In the genomic region with DNA sequence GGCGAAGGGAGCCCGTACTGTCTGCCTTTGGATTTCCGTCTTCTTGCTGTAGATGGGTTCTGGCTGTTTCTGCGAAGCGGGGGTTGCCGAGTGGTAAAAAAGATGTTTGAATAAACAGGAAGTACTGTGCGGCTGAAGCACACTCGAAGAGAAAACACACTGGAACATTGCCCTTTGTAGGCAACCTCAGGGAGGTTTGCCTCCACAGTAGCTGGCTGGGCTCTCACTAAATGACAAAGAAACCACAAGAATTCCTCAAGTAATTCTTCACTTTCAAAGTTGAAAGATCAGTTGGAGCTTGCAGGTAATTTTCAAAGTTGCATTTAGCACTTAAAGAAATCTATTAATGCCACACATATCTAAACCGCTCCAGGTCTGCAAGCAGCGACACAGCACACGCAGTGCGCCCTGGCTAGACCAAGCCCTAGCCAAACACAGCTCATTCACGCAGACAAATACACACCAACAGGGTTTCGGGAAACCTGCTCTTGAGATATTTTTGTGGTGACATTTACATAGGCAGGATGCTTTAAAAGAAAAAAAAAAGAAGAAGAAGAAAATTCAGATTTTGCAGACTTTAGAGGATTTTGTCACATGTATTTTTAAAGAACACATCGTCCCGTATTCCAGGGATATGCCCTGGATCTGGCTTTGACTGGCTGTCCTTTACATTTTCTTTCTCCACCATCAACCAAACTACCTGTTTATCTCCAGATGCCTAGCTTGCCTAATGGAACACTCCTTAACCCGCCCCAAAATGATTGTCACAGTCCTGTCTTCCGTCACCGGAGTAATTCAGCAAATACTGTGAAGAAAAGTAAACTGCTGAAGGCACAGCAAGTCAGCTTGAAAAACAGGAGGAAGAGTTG, we compare ENCODE assay signal across 8 cellular contexts.
DNase-seq lines count a peak whose midpoint lies in the region; ATAC-seq and TF ChIP-seq lines count a peak whose summit lies in the region.

No MANE protein-coding gene starts in this region.

- H3K36me3 ChIP-seq in PC-3 (ENCODE audit: low read depth, low read length) (no peaks in the 10 kb centered on the region), neuron (ENCODE audit: insufficient read depth, low read length) (no peaks in the 10 kb centered on the region), suprapubic skin (no peaks in the 10 kb centered on the region)

- H3K9me3 Mint-ChIP-seq in activated T-helper 2 cell treated with anti-CD3 and anti-CD28 coated beads, Interferon-gamma antibody, Interleukin-2, Interleukin-4, amounts not matched to agents 10 μg/mL and 5 μg/mL and 100 μg/mL, durations not matched to agents 14 hours and 24 hours and 36 hours, result no peaks in the 10 kb centered on the region

- ATAC-seq in GM18498 (IDR thresholded peaks at IDR 0.05; ENCODE audit: unreplicated experiment) (peak; percentile 78), HG03060 (IDR thresholded peaks at IDR 0.05; ENCODE audit: low read depth, unreplicated experiment) (peak; percentile 65), PC-3 (peak; percentile 79)

- peak overlapping the region; percentile 91 for H3K4me3 Mint-ChIP-seq in activated T-helper 2 cell treated with anti-CD3 and anti-CD28 coated beads, Interferon-gamma antibody, Interleukin-2, Interleukin-4, amounts not matched to agents 10 μg/mL and 5 μg/mL and 100 μg/mL, durations not matched to agents 14 hours and 24 hours and 36 hours (ENCODE audit: low read depth)

- peaks cover 62% of the 10 kb centered on the region for H3K4me1 Mint-ChIP-seq in activated T-helper 2 cell treated with anti-CD3 and anti-CD28 coated beads, Interferon-gamma antibody, Interleukin-2, Interleukin-4, amounts not matched to agents 10 μg/mL and 5 μg/mL and 100 μg/mL, durations not matched to agents 14 hours and 24 hours and 36 hours (ENCODE audit: low read depth)

- peaks cover 19% of the 10 kb centered on the region for H3K36me3 Mint-ChIP-seq in activated T-helper 2 cell treated with anti-CD3 and anti-CD28 coated beads, Interferon-gamma antibody, Interleukin-2, Interleukin-4, amounts not matched to agents 10 μg/mL and 5 μg/mL and 100 μg/mL, durations not matched to agents 14 hours and 24 hours and 36 hours (ENCODE audit: low read depth)

- H3K79me2 ChIP-seq in PC-3 (ENCODE audit: low read length), result no peaks in the 10 kb centered on the region

- 31% methylated on average over 19 of the region's 19 CpGs for WGBS in suprapubic skin

- no peaks in the 10 kb centered on the region for H3K9me2 ChIP-seq in PC-3 (replicated peaks; ENCODE audit: low read length)

- intact Hi-C loops in PC-3 (cut with micrococcal nuclease), result loop anchor here (1.0 to 5.0 kb wide), 3 partner anchors 28 to 452 kb away; a partner anchor contains a TSS
- intact Hi-C loops in activated T-helper 2 cell treated with anti-CD3 and anti-CD28 coated beads, Interferon-gamma antibody, Interleukin-2, Interleukin-4, amounts not matched to agents 10 μg/mL and 5 μg/mL and 100 μg/mL, durations not matched to agents 14 hours and 24 hours and 36 hours (cut with micrococcal nuclease), result loop anchor here (1.0 to 2.0 kb wide), 4 partner anchors 20 to 454 kb away; no protein-coding TSS in a partner anchor

- no peak for TF ChIP-seq CTCF in PC-3 (conservative IDR thresholded peaks at IDR 0.05; ENCODE audit: low read depth, low read length)
- no peak for TF ChIP-seq CTCF in fibroblast of villous mesenchyme (IDR thresholded peaks at IDR 0.05; ENCODE audit: insufficient read depth, low read depth, low read length)
- no peak for TF ChIP-seq CTCF in suprapubic skin (IDR thresholded peaks at IDR 0.05)

- H3K27ac ChIP-seq in PC-3 (ENCODE audit: low read length) (peak overlapping the region; percentile 8), suprapubic skin (peak overlapping the region; percentile 93)

- no peaks in the 10 kb centered on the region for H3F3A ChIP-seq in PC-3 (ENCODE audit: low read length, unreplicated experiment)

- H3K9me3 ChIP-seq in PC-3 (ENCODE audit: low read length) (no peaks in the 10 kb centered on the region), neuron (ENCODE audit: low read length) (no peaks in the 10 kb centered on the region), suprapubic skin (no peaks in the 10 kb centered on the region)

- POLR2A ChIA-PET in PC-3 (lab: Charles Lee; ENCODE audit: unreplicated experiment), result interaction anchor here (0.6 kb wide), 2 partner anchors 66 to 74 kb away, joined by 3 to 10 read pairs; no protein-coding TSS in a partner anchor

- H3K27ac Mint-ChIP-seq in activated T-helper 2 cell treated with anti-CD3 and anti-CD28 coated beads, Interferon-gamma antibody, Interleukin-2, Interleukin-4, amounts not matched to agents 10 μg/mL and 5 μg/mL and 100 μg/mL, durations not matched to agents 14 hours and 24 hours and 36 hours, result peak overlapping the region; percentile 94

- peak in 1 of 2 donors; percentile 24 for TF ChIP-seq POLR2A in suprapubic skin (IDR thresholded peaks at IDR 0.05)

- H3K4me3 ChIP-seq in PC-3 (ENCODE audit: low read length) (peak overlapping the region; percentile 71), fibroblast of villous mesenchyme (ENCODE audit: low read depth, low read length) (peak overlapping the region; percentile 70), neuron (ENCODE audit: low read length) (peak overlapping the region; percentile 68), suprapubic skin (peak overlapping the region; percentile 57)

- H3K27me3 Mint-ChIP-seq in activated T-helper 2 cell treated with anti-CD3 and anti-CD28 coated beads, Interferon-gamma antibody, Interleukin-2, Interleukin-4, amounts not matched to agents 10 μg/mL and 5 μg/mL and 100 μg/mL, durations not matched to agents 14 hours and 24 hours and 36 hours (ENCODE audit: low read depth), result no peaks in the 10 kb centered on the region

- no peaks in the 10 kb centered on the region for H4K20me1 ChIP-seq in PC-3 (ENCODE audit: low read length)

- H2AFZ ChIP-seq in PC-3 (ENCODE audit: low read length) (peak overlapping the region; percentile 82), neuron (ENCODE audit: low read depth, low read length) (peak overlapping the region; percentile 93)

- peak overlapping the region; percentile 55 for H3K9ac ChIP-seq in PC-3 (ENCODE audit: low read length)

- BruUV-seq in PC-3 (replicated peaks; lab: Mats Ljungman, UMichigan), result no TSS peak

- H3K4me2 ChIP-seq in PC-3 (ENCODE audit: low read length), result peak overlapping the region; percentile 82

- DNase-seq in PC-3 (peak; percentile 76), fibroblast of villous mesenchyme (ENCODE audit: low read depth) (peak; percentile 86), suprapubic skin (ENCODE audit: low spot score in 2 of 2) (peak in 1 of 2 donors; percentile 73), NOMO-1 (lab: John Stamatoyannopoulos, UW; ENCODE audit: unreplicated experiment in 2 of 2) (no peak)
- DNase-seq in activated T-helper 2 cell treated with anti-CD3 and anti-CD28 coated beads, Interferon-gamma antibody, Interleukin-2, Interleukin-4, amounts not matched to agents 10 μg/mL and 5 μg/mL and 100 μg/mL, durations not matched to agents 14 hours and 24 hours and 36 hours (ENCODE audit: low spot score), result peak; percentile 66

- no peak for TF ChIP-seq EP300 in suprapubic skin (IDR thresholded peaks at IDR 0.05)

- CTCF ChIA-PET in PC-3 (lab: Charles Lee), result interaction anchor here (0.5 to 1.1 kb wide), 2 partner anchors 124 to 197 kb away, joined by 3 read pairs; no protein-coding TSS in a partner anchor

- H3K27me3 ChIP-seq in PC-3 (ENCODE audit: low read length) (no peaks in the 10 kb centered on the region), neuron (ENCODE audit: insufficient read depth, low read length) (no peaks in the 10 kb centered on the region), suprapubic skin (no peaks in the 10 kb centered on the region)

- H3K4me1 ChIP-seq in PC-3 (ENCODE audit: insufficient read depth, low read length), result peaks cover 32% of the 10 kb centered on the region
- peaks cover 73% of the 10 kb centered on the region for H3K4me1 ChIP-seq in neuron (ENCODE audit: insufficient read depth, low read length)
- H3K4me1 ChIP-seq in suprapubic skin, result peaks cover 28% of the 10 kb centered on the region

Comparison
In these comparisons a context has a peak if more than half of its experiments do, and no peak if none do; other contexts are left out.
1. DNase-seq: peak in PC-3 (single experiment), activated T-helper 2 cell treated with anti-CD3 and anti-CD28 coated beads, Interferon-gamma antibody, Interleukin-2, Interleukin-4, amounts not matched to agents 10 μg/mL and 5 μg/mL and 100 μg/mL, durations not matched to agents 14 hours and 24 hours and 36 hours (single experiment) and fibroblast of villous mesenchyme (single experiment); none in NOMO-1 (0 of 2).
2. Peak in every context shown above with its lines, with median percentiles within 50 percentile points of each other: ATAC-seq and H3K4me3 ChIP-seq.